20 cellular contexts compared by ENCODE assay signal in the genomic region with DNA sequence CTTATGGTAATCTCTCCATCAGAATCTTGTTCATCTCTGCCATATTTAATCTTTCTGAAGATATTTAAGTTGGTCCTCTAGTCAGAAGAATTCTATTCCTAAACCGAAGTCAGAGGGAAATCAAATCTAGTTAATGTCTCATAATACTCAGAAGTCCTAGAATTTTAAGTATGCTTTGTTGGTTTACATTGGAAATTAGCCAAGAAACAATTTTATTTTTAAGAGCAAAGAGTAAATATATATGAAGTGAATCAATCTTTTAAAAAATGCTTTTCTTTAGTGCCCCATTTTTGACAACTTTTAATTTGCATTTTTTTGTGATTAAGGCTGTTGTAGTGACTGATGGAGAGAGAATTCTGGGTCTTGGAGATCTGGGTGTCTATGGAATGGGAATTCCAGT.
"Had no signal": no experiment of that assay in that cellular context is flagged by ENCODE, and none has a peak within 500 bp of the region (broad histone marks: within the 10 kb centered on the region; RNA-seq: fewer than 3 reads in every experiment).

No MANE protein-coding gene starts in this region.

- H3K9me3 ChIP-seq: body of pancreas, gastrocnemius medialis, heart right ventricle, prostate gland, right lobe of liver, spleen, transverse colon had no signal

- H3K36me3 ChIP-seq: prostate gland had no signal

- H3K4me1 Mint-ChIP-seq: nephron had no signal

- H3K4me1 ChIP-seq: body of pancreas, gastrocnemius medialis, heart right ventricle, prostate gland, spleen had no signal

- H3K9me3 Mint-ChIP-seq: activated naive CD4-positive, alpha-beta T cell treated with anti-CD3 and anti-CD28 coated beads for 36 hours; nephron had no signal

- DNase-seq: activated CD4-positive, alpha-beta T cell treated with anti-CD3 and anti-CD28 coated beads for 36 hours; activated CD8-positive, alpha-beta memory T cell treated with anti-CD3 and anti-CD28 coated beads, Interleukin-2, amount 50 U/mL, for 48 hours; activated CD8-positive, alpha-beta T cell treated with anti-CD3 and anti-CD28 coated beads, Interleukin-2, amount 10 ng/mL, durations not matched to agents 7 days and 5 days; activated naive CD4-positive, alpha-beta T cell treated with anti-CD3 and anti-CD28 coated beads for 36 hours; body of pancreas; gastrocnemius medialis; heart right ventricle; mesendoderm; occipital lobe; right lobe of liver; spleen; stimulated activated CD4-positive, alpha-beta T cell treated with anti-CD3 and anti-CD28 coated beads, Interleukin-1b, Interleukin-23, amount 100 ng/mL, for 48 hours; stimulated activated naive CD4-positive, alpha-beta T cell; substantia nigra; T1000; transverse colon; WERI-Rb-1 had no signal

- H3K27me3 ChIP-seq: body of pancreas, gastrocnemius medialis, heart right ventricle, right lobe of liver, spleen, transverse colon had no signal

- ATAC-seq: activated CD4-positive, alpha-beta T cell treated with anti-CD3 and anti-CD28 coated beads for 36 hours; activated CD8-positive, alpha-beta T cell treated with anti-CD3 and anti-CD28 coated beads, Interleukin-2, amount 10 ng/mL, durations not matched to agents 7 days and 5 days; body of pancreas; esophagus mucosa; gastrocnemius medialis; heart right ventricle; right lobe of liver had no signal

- H3K27ac Mint-ChIP-seq: activated CD4-positive, alpha-beta T cell treated with anti-CD3 and anti-CD28 coated beads for 36 hours; activated CD8-positive, alpha-beta T cell treated with anti-CD3 and anti-CD28 coated beads, Interleukin-2, amount 10 ng/mL, durations not matched to agents 7 days and 5 days; activated naive CD4-positive, alpha-beta T cell treated with anti-CD3 and anti-CD28 coated beads for 36 hours; nephron had no signal

- H3K4me3 ChIP-seq: body of pancreas, gastrocnemius medialis, heart right ventricle, prostate gland, right lobe of liver, spleen, transverse colon had no signal

- H3K27me3 Mint-ChIP-seq: activated CD4-positive, alpha-beta T cell treated with anti-CD3 and anti-CD28 coated beads for 36 hours had no signal

- H3K27ac ChIP-seq: body of pancreas, gastrocnemius medialis, heart right ventricle, prostate gland, right lobe of liver, spleen, transverse colon, WERI-Rb-1 had no signal

- H3K4me3 Mint-ChIP-seq: activated CD4-positive, alpha-beta T cell treated with anti-CD3 and anti-CD28 coated beads for 36 hours; activated CD8-positive, alpha-beta T cell treated with anti-CD3 and anti-CD28 coated beads, Interleukin-2, amount 10 ng/mL, durations not matched to agents 7 days and 5 days; activated naive CD4-positive, alpha-beta T cell treated with anti-CD3 and anti-CD28 coated beads for 36 hours; nephron had no signal
